Comparison of ENCODE assay signal across 1 cellular context in the genomic region with DNA sequence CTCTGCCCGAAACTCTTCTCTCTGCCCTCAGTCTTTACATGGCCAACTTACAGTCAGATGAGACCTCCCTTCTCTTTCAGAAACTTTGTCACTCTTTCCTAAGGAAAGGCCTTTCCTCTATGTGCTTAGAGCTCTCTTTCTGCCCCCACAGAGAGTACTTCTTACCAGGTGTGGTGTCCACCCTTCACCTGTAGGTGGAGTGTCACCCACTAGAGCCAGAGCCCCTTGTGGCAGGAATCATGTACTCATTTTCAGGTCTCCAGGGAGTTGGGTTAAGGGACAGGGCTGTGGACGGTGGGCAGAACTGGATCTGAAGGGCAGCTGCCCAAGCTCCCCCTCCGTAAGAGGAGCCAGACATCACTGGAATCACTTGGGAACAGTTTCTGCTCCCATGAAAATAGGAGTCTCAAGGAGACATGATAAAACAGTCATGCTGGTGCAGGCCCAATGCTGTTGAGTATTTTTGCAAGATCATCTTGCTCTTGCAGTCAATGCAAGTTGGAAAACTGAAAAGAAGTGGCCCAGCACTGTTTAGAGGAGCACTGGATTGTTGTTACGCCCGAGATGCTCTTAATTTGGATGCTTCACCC.
TF ChIP-seq lines count a peak whose summit lies in the region.

No MANE protein-coding gene starts in this region.

TF ChIP-seq in HepG2, 621 proteins besides CTCF, POLR2A, EP300 and RAD21 (continued from another document and continues in another):
- TF ChIP-seq, protein P1, sequence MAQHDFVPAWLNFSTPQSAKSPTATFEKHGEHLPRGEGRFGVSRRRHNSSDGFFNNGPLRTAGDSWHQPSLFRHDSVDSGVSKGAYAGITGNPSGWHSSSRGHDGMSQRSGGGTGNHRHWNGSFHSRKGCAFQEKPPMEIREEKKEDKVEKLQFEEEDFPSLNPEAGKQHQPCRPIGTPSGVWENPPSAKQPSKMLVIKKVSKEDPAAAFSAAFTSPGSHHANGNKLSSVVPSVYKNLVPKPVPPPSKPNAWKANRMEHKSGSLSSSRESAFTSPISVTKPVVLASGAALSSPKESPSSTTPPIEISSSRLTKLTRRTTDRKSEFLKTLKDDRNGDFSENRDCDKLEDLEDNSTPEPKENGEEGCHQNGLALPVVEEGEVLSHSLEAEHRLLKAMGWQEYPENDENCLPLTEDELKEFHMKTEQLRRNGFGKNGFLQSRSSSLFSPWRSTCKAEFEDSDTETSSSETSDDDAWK (CRISPR knock-in tag; IDR thresholded peaks at IDR 0.05) = no peak
- TF ChIP-seq MIXL1 (CRISPR knock-in tag; IDR thresholded peaks at IDR 0.05) (no peak), NAIF1 (CRISPR knock-in tag; IDR thresholded peaks at IDR 0.05; ENCODE audit: borderline replicate concordance) (no peak), JUN (CRISPR knock-in tag; IDR thresholded peaks at IDR 0.05) (no peak), ZNF496 (CRISPR knock-in tag; IDR thresholded peaks at IDR 0.05; ENCODE audit: insufficient replicate concordance) (no peak), NR2C2 (CRISPR knock-in tag; IDR thresholded peaks at IDR 0.05; ENCODE audit: borderline replicate concordance) (no peak), RFX1 (IDR thresholded peaks at IDR 0.05) (no peak), SOX6 (IDR thresholded peaks at IDR 0.05) (no peak), SOX6 (CRISPR knock-in tag; IDR thresholded peaks at IDR 0.05) (no peak), AGO1 (IDR thresholded peaks at IDR 0.05; ENCODE audit: low read depth, low read length, poor library complexity, severe bottlenecking) (no peak), KDM3A (CRISPR knock-in tag; IDR thresholded peaks at IDR 0.05; ENCODE audit: low read depth) (no peak), SMC3 (IDR thresholded peaks at IDR 0.05; ENCODE audit: low read length) (peak; percentile 75; the same call in 1 of the 2 replicates), NBN (conservative IDR thresholded peaks at IDR 0.05) (no peak), ZEB1 (IDR thresholded peaks at IDR 0.05; ENCODE audit: insufficient replicate concordance, low read depth) (peak; percentile 41), DBP (CRISPR knock-in tag; IDR thresholded peaks at IDR 0.05; ENCODE audit: not compliant biosample characterization) (no peak), SAFB2 (CRISPR knock-in tag; IDR thresholded peaks at IDR 0.05; ENCODE audit: borderline replicate concordance, low read depth) (no peak), IKZF1 (IDR thresholded peaks at IDR 0.05) (no peak), KDM5B (CRISPR knock-in tag; IDR thresholded peaks at IDR 0.05; ENCODE audit: borderline replicate concordance) (no peak), GZF1 (CRISPR knock-in tag; IDR thresholded peaks at IDR 0.05) (no peak), ZNF781 (CRISPR knock-in tag; IDR thresholded peaks at IDR 0.05; ENCODE audit: borderline replicate concordance, not compliant biosample characterization) (no peak), XRCC5 (optimal IDR thresholded peaks at IDR 0.05; ENCODE audit: low read length) (peak; percentile 91), REST (IDR thresholded peaks at IDR 0.05; ENCODE audit: borderline replicate concordance in 1 of 2, low read depth in 1 of 2, low read length in 2 of 2) (no peak), TEAD3 (CRISPR knock-in tag; optimal IDR thresholded peaks at IDR 0.05; ENCODE audit: borderline replicate concordance) (peak; percentile 99), CENPT (CRISPR knock-in tag; IDR thresholded peaks at IDR 0.05; ENCODE audit: low read depth) (no peak), JUNB (CRISPR knock-in tag; IDR thresholded peaks at IDR 0.05; ENCODE audit: borderline replicate concordance) (no peak), ZNF207 (IDR thresholded peaks at IDR 0.05; ENCODE audit: borderline replicate concordance) (no peak), BRCA1 (CRISPR knock-in tag; IDR thresholded peaks at IDR 0.05) (no peak)
- TF ChIP-seq, protein P2, sequence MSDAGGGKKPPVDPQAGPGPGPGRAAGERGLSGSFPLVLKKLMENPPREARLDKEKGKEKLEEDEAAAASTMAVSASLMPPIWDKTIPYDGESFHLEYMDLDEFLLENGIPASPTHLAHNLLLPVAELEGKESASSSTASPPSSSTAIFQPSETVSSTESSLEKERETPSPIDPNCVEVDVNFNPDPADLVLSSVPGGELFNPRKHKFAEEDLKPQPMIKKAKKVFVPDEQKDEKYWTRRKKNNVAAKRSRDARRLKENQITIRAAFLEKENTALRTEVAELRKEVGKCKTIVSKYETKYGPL (CRISPR knock-in tag; IDR thresholded peaks at IDR 0.05) = no peak
- TF ChIP-seq, protein P3, sequence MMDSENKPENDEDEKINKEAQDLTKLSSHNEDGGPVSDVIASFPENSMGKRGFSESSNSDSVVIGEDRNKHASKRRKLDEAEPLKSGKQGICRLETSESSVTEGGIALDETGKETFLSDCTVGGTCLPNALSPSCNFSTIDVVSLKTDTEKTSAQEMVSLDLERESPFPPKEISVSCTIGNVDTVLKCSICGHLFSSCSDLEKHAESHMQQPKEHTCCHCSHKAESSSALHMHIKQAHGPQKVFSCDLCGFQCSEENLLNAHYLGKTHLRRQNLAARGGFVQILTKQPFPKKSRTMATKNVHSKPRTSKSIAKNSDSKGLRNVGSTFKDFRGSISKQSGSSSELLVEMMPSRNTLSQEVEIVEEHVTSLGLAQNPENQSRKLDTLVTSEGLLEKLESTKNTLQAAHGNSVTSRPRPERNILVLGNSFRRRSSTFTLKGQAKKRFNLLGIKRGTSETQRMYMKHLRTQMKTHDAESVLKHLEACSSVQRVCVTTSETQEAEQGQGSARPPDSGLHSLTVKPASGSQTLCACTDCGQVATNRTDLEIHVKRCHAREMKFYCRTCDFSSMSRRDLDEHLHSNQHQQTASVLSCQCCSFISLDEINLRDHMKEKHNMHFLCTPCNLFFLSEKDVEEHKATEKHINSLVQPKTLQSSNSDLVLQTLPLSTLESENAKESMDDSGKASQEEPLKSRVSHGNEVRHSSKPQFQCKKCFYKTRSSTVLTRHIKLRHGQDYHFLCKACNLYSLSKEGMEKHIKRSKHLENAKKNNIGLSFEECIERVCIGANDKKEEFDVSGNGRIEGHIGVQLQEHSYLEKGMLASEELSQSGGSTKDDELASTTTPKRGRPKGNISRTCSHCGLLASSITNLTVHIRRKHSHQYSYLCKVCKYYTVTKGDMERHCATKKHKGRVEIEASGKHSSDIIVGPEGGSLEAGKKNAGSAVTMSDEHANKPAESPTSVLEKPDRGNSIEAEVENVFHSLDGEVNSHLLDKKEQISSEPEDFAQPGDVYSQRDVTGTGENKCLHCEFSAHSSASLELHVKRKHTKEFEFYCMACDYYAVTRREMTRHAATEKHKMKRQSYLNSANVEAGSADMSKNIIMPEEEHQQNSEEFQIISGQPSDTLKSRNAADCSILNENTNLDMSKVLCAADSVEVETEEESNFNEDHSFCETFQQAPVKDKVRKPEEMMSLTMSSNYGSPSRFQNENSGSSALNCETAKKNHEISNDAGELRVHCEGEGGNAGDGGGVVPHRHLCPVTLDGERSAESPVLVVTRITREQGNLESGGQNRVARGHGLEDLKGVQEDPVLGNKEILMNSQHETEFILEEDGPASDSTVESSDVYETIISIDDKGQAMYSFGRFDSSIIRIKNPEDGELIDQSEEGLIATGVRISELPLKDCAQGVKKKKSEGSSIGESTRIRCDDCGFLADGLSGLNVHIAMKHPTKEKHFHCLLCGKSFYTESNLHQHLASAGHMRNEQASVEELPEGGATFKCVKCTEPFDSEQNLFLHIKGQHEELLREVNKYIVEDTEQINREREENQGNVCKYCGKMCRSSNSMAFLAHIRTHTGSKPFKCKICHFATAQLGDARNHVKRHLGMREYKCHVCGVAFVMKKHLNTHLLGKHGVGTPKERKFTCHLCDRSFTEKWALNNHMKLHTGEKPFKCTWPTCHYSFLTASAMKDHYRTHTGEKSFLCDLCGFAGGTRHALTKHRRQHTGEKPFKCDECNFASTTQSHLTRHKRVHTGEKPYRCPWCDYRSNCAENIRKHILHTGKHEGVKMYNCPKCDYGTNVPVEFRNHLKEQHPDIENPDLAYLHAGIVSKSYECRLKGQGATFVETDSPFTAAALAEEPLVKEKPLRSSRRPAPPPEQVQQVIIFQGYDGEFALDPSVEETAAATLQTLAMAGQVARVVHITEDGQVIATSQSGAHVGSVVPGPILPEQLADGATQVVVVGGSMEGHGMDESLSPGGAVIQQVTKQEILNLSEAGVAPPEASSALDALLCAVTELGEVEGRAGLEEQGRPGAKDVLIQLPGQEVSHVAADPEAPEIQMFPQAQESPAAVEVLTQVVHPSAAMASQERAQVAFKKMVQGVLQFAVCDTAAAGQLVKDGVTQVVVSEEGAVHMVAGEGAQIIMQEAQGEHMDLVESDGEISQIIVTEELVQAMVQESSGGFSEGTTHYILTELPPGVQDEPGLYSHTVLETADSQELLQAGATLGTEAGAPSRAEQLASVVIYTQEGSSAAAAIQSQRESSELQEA (CRISPR knock-in tag; IDR thresholded peaks at IDR 0.05; ENCODE audit: not compliant biosample characterization) = no peak
- TF ChIP-seq, protein P4, sequence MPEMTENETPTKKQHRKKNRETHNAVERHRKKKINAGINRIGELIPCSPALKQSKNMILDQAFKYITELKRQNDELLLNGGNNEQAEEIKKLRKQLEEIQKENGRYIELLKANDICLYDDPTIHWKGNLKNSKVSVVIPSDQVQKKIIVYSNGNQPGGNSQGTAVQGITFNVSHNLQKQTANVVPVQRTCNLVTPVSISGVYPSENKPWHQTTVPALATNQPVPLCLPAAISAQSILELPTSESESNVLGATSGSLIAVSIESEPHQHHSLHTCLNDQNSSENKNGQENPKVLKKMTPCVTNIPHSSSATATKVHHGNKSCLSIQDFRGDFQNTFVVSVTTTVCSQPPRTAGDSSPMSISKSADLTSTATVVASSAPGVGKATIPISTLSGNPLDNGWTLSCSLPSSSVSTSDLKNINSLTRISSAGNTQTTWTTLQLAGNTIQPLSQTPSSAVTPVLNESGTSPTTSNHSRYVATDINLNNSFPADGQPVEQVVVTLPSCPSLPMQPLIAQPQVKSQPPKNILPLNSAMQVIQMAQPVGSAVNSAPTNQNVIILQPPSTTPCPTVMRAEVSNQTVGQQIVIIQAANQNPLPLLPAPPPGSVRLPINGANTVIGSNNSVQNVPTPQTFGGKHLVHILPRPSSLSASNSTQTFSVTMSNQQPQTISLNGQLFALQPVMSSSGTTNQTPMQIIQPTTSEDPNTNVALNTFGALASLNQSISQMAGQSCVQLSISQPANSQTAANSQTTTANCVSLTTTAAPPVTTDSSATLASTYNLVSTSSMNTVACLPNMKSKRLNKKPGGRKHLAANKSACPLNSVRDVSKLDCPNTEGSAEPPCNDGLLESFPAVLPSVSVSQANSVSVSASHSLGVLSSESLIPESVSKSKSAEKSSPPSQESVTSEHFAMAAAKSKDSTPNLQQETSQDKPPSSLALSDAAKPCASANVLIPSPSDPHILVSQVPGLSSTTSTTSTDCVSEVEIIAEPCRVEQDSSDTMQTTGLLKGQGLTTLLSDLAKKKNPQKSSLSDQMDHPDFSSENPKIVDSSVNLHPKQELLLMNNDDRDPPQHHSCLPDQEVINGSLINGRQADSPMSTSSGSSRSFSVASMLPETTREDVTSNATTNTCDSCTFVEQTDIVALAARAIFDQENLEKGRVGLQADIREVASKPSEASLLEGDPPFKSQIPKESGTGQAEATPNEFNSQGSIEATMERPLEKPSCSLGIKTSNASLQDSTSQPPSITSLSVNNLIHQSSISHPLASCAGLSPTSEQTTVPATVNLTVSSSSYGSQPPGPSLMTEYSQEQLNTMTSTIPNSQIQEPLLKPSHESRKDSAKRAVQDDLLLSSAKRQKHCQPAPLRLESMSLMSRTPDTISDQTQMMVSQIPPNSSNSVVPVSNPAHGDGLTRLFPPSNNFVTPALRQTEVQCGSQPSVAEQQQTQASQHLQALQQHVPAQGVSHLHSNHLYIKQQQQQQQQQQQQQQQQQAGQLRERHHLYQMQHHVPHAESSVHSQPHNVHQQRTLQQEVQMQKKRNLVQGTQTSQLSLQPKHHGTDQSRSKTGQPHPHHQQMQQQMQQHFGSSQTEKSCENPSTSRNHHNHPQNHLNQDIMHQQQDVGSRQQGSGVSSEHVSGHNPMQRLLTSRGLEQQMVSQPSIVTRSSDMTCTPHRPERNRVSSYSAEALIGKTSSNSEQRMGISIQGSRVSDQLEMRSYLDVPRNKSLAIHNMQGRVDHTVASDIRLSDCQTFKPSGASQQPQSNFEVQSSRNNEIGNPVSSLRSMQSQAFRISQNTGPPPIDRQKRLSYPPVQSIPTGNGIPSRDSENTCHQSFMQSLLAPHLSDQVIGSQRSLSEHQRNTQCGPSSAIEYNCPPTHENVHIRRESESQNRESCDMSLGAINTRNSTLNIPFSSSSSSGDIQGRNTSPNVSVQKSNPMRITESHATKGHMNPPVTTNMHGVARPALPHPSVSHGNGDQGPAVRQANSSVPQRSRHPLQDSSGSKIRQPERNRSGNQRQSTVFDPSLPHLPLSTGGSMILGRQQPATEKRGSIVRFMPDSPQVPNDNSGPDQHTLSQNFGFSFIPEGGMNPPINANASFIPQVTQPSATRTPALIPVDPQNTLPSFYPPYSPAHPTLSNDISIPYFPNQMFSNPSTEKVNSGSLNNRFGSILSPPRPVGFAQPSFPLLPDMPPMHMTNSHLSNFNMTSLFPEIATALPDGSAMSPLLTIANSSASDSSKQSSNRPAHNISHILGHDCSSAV (CRISPR knock-in tag; IDR thresholded peaks at IDR 0.05; ENCODE audit: borderline replicate concordance) = no peak
